Comparison of ENCODE assay signal across 12 cellular contexts in the genomic region with DNA sequence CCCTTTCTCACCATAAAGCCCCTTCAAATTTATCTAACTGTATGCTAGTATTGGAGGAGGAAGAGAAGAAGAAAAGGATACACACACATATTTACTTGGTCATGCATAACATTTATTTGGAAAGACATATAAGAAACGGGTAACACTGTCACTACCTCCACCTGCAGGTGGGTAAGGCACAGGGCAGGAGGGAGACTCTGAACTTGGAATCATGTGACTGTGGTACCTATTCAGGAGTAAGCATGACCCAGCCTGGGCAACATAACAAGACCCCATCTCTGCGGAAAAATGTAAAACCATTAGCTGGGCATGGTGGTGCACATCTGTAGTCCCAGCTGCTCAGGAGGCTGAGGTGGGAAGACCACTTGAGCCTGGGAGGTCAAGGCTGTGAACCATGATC.
DNase-seq lines count a peak whose midpoint lies in the region; ATAC-seq, FAIRE-seq and TF ChIP-seq lines count a peak whose summit lies in the region.
"Had no signal": no experiment of that assay in that cellular context is flagged by ENCODE, and none has a peak within 500 bp of the region (broad histone marks: within the 10 kb centered on the region; RNA-seq: fewer than 3 reads in every experiment).

No MANE protein-coding gene starts in this region.

- no peaks in the 10 kb centered on the region for H4K20me1 ChIP-seq in OCI-LY3 (ENCODE audit: insufficient read depth, low read length)
- H4K20me1 ChIP-seq: BLaER1 treated with 17β-estradiol and CSF1 and Interleukin-3, amounts not matched to agents 10 nM and 100 nM had no signal

- TF ChIP-seq CTCF in OCI-LY3 (IDR thresholded peaks at IDR 0.05; ENCODE audit: low read depth, low read length), result peak; percentile 34; the same call in 1 of the 2 replicates

- H3K36me3 ChIP-seq in OCI-LY3 (replicated peaks; ENCODE audit: low read depth, low read length), result no peaks in the 10 kb centered on the region
- H3K36me3 ChIP-seq: BLaER1 treated with 17β-estradiol and CSF1 and Interleukin-3, amounts not matched to agents 10 nM and 100 nM; sigmoid colon had no signal

- no peaks in the 10 kb centered on the region for H3K9me3 Mint-ChIP-seq in stimulated activated naive CD8-positive, alpha-beta T cell treated with anti-CD3 and anti-CD28 coated beads, Interleukin-15, amount 100 ng/mL, for 72 hours

- H3K9ac ChIP-seq in OCI-LY3 (ENCODE audit: low read length), result no peak overlapping the region
- H3K9ac ChIP-seq: BLaER1 treated with 17β-estradiol and CSF1 and Interleukin-3, amounts not matched to agents 10 nM and 100 nM had no signal

- no peak for FAIRE-seq in urothelium cell line (lab: Jason Lieb, UNC)

- no peak overlapping the region for H3K4me3 Mint-ChIP-seq in stimulated activated naive CD8-positive, alpha-beta T cell treated with anti-CD3 and anti-CD28 coated beads, Interleukin-15, amount 100 ng/mL, for 72 hours
- H3K4me3 Mint-ChIP-seq: activated CD8-positive, alpha-beta T cell treated with anti-CD3 and anti-CD28 coated beads, Interleukin-2, amount 10 ng/mL, durations not matched to agents 7 days and 5 days had no signal

- no peak overlapping the region for H3K27ac Mint-ChIP-seq in stimulated activated naive CD8-positive, alpha-beta T cell treated with anti-CD3 and anti-CD28 coated beads, Interleukin-15, amount 100 ng/mL, for 72 hours
- H3K27ac Mint-ChIP-seq: activated CD8-positive, alpha-beta T cell treated with anti-CD3 and anti-CD28 coated beads, Interleukin-2, amount 10 ng/mL, durations not matched to agents 7 days and 5 days had no signal

- no peak for DNase-seq in stimulated activated naive CD8-positive, alpha-beta T cell treated with anti-CD3 and anti-CD28 coated beads, Interleukin-15, amount 100 ng/mL, for 72 hours
- no peak for DNase-seq in stimulated activated naive CD8-positive, alpha-beta T cell treated with anti-CD3 and anti-CD28 coated beads, Interleukin-15, Interleukin-2, amounts not matched to agents 100 U/mL and 50 U/mL, for 24 hours
- DNase-seq in epidermal melanocyte (ENCODE audit: insufficient read length, low spot score) (peak; percentile 11), urothelium cell line (ENCODE audit: low spot score) (peak; percentile 36), T-helper 1 cell (no peak), NCI-H2171 (lab: John Stamatoyannopoulos, UW) (no peak)
- DNase-seq: activated CD8-positive, alpha-beta T cell treated with anti-CD3 and anti-CD28 coated beads, Interleukin-2, amount 10 ng/mL, durations not matched to agents 7 days and 5 days; midbrain; sigmoid colon had no signal

- H3K27ac ChIP-seq in OCI-LY3 (ENCODE audit: low read length), result no peak overlapping the region
- H3K27ac ChIP-seq: BLaER1 treated with 17β-estradiol and CSF1 and Interleukin-3, amounts not matched to agents 10 nM and 100 nM; sigmoid colon had no signal

- peak; percentile 69 for ATAC-seq in stimulated activated naive CD8-positive, alpha-beta T cell treated with anti-CD3 and anti-CD28 coated beads, Interleukin-15, amount 100 ng/mL, for 72 hours
- ATAC-seq in stimulated activated naive CD8-positive, alpha-beta T cell treated with anti-CD3 and anti-CD28 coated beads, Interleukin-15, Interleukin-2, amounts not matched to agents 100 U/mL and 50 U/mL, for 24 hours, result no peak
- no peak for ATAC-seq in HG02840 (IDR thresholded peaks at IDR 0.05; ENCODE audit: low FRiP score, unreplicated experiment)
- ATAC-seq: activated CD8-positive, alpha-beta T cell treated with anti-CD3 and anti-CD28 coated beads, Interleukin-2, amount 10 ng/mL, durations not matched to agents 7 days and 5 days had no signal

- H3K9me3 ChIP-seq in OCI-LY3 (ENCODE audit: insufficient read depth, low read length), result no peaks in the 10 kb centered on the region
- H3K9me3 ChIP-seq: BLaER1 treated with 17β-estradiol and CSF1 and Interleukin-3, amounts not matched to agents 10 nM and 100 nM; sigmoid colon had no signal

- H3K27me3 Mint-ChIP-seq in stimulated activated naive CD8-positive, alpha-beta T cell treated with anti-CD3 and anti-CD28 coated beads, Interleukin-15, amount 100 ng/mL, for 72 hours, result peaks cover 11% of the 10 kb centered on the region

- H3K4me1 ChIP-seq in OCI-LY3 (ENCODE audit: low read length), result 0 out of 2 replicates have a peak, but pooled peaks cover under 1% of the 10 kb centered on the region
- H3K4me1 ChIP-seq: sigmoid colon had no signal

- no peak overlapping the region for H3K4me3 ChIP-seq in OCI-LY3 (ENCODE audit: low read length)
- H3K4me3 ChIP-seq: BLaER1 treated with 17β-estradiol and CSF1 and Interleukin-3, amounts not matched to agents 10 nM and 100 nM; sigmoid colon had no signal

- 0 out of 2 replicates have a peak, but pooled peaks cover 6% of the 10 kb centered on the region for H3K27me3 ChIP-seq in OCI-LY3 (ENCODE audit: low read depth, low read length)
- H3K27me3 ChIP-seq: BLaER1 treated with 17β-estradiol and CSF1 and Interleukin-3, amounts not matched to agents 10 nM and 100 nM had no signal

- no peak overlapping the region for H2AFZ ChIP-seq in OCI-LY3 (ENCODE audit: low read depth, low read length)

- H3K4me2 ChIP-seq in OCI-LY3 (ENCODE audit: low read length), result no peak overlapping the region

- H3K79me2 ChIP-seq in OCI-LY3 (ENCODE audit: low read length), result no peaks in the 10 kb centered on the region

- no peaks in the 10 kb centered on the region for H3K4me1 Mint-ChIP-seq in stimulated activated naive CD8-positive, alpha-beta T cell treated with anti-CD3 and anti-CD28 coated beads, Interleukin-15, amount 100 ng/mL, for 72 hours

Comparison
In these comparisons a context has a peak if more than half of its experiments do, and no peak if none do; other contexts are left out.
1. DNase-seq: peak in epidermal melanocyte (single experiment) and urothelium cell line (single experiment); none in stimulated activated naive CD8-positive, alpha-beta T cell treated with anti-CD3 and anti-CD28 coated beads, Interleukin-15, amount 100 ng/mL, for 72 hours (0 of 2), stimulated activated naive CD8-positive, alpha-beta T cell treated with anti-CD3 and anti-CD28 coated beads, Interleukin-15, Interleukin-2, amounts not matched to agents 100 U/mL and 50 U/mL, for 24 hours (single experiment), T-helper 1 cell (0 of 5) and NCI-H2171 (single experiment).